Comparison of ENCODE assay signal across 34 cellular contexts in the genomic region with DNA sequence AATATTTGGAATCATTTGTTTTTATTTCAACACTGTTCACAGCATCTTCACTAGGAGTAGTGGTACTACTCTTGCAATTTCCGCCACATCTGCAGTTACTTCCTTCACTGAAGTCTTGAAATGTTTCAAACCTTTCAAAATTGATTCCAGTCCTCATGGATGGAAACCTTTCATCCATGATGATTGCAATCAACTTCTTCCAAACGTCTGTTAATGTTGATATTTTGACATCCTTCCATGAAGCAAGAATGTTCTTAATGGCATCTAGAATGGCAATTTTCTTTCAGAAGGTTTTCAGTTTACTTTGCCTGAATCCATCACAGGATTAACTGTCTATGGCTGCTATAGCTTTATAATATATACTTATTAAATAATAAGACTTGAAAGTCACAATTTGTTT.
"Had no signal": no experiment of that assay in that cellular context is flagged by ENCODE, and none has a peak within 500 bp of the region (broad histone marks: within the 10 kb centered on the region; RNA-seq: fewer than 3 reads in every experiment).

No MANE protein-coding gene starts in this region.

- H3K4me3 ChIP-seq: MG63 had no signal

- H3K4me2 ChIP-seq: KMS-11 had no signal

- H3K9me3 ChIP-seq: MG63 had no signal

- H3K9ac ChIP-seq: KMS-11 had no signal

- H3K27me3 ChIP-seq: MG63 had no signal

- DNase-seq: Karpas-422, Kasumi-1, MG63, MM.1S, MV-4-11, NCI-H1048, NCI-H1092, NCI-H1092 treated with DMSO at 0.1 percent for 48 hours, NCI-H1105, NCI-H1105 treated with DMSO at 0.1 percent for 48 hours, NCI-H1417, NCI-H1417 treated with DMSO at 0.1 percent for 48 hours, NCI-H1436, NCI-H1436 treated with DMSO at 0.1 percent for 48 hours, NCI-H146, NCI-H1694, NCI-H1694 treated with DMSO at 0.1 percent for 48 hours, NCI-H187, NCI-H187 treated with DMSO at 0.1 percent for 48 hours, NCI-H1930, NCI-H2029, NCI-H2029 treated with DMSO at 0.1 percent for 48 hours, NCI-H2081, NCI-H2081 treated with DMSO at 0.1 percent for 48 hours, NCI-H2107, NCI-H2171, NCI-H2171 treated with DMSO at 0.1 percent for 48 hours, NCI-H2227 treated with DMSO at 0.1 percent for 48 hours, NCI-H226, NCI-H345, NCI-H446, NCI-H446 treated with DMSO at 0.1 percent for 48 hours, NCI-H510A had no signal

- H3K27ac ChIP-seq: KMS-11 had no signal

- H3K36me3 ChIP-seq: MG63 had no signal
